ENCODE assay signal across 9 cellular contexts in the genomic region with DNA sequence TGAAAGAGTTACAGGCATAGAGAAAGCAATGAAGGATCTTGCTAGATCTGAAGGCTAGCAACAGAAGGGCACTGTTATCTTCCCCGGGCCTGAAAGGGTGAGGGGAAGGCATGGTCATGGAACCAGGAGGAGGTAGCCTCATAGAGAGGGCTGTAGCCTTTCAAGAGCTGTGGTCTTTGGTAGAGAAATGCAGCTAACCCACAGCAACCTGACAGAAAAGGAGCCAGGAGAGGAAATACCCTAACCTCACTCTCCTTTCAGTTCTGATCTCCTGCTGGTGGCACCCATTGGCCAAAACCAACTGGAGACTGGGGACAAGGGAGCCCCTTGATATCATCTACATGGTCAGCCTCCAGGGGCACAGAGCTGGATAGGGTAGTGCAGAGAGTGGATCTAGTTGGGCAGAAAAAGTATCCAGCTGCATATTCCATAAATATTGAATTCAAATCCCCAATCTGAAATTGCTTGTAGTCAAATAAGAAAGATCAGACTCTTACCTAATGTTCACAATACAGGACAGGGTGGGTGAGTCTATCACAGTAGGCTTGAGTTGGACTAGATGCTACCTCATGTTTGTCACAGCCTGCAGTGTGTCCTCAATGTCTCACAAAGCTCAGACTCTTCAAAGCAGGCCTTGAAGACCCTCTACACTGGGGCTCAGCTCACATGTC.
DNase-seq lines count a peak whose midpoint lies in the region; ATAC-seq lines count a peak whose summit lies in the region.
"Had no signal": no experiment of that assay in that cellular context is flagged by ENCODE, and none has a peak within 500 bp of the region (broad histone marks: within the 10 kb centered on the region; RNA-seq: fewer than 3 reads in every experiment).

No MANE protein-coding gene starts in this region.

- no peak overlapping the region for H2AK5ac ChIP-seq in mesendoderm (ENCODE audit: low read length)

- no peak overlapping the region for H2BK5ac ChIP-seq in mesendoderm (ENCODE audit: low read length)

- DNase-seq in memory B cell (ENCODE audit: low spot score in 2 of 2) (no peak), NCI-H1092 treated with DMSO at 0.1 percent for 48 hours (lab: John Stamatoyannopoulos, UW) (no peak), mesendoderm (no peak), iPS-NIHi11 (ENCODE audit: low spot score) (no peak)
- no peak for DNase-seq in effector memory CD4-positive, alpha-beta T cell

- no peak overlapping the region for H3K4me3 ChIP-seq in effector memory CD4-positive, alpha-beta T cell (ENCODE audit: insufficient read depth, low read depth, low read length, poor library complexity, severe bottlenecking)
- H3K4me3 ChIP-seq in mesendoderm (ENCODE audit: low read length), result no peak overlapping the region
- H3K4me3 ChIP-seq: skin epidermis had no signal

- no peak overlapping the region for H3K18ac ChIP-seq in mesendoderm (ENCODE audit: low read length)

- no peaks in the 10 kb centered on the region for H3K79me2 ChIP-seq in mesendoderm (ENCODE audit: control insufficient read depth, insufficient read depth, low read length)

- peak overlapping the region; percentile 53 for H3K27ac Mint-ChIP-seq in memory B cell

- H3K79me1 ChIP-seq in mesendoderm (ENCODE audit: low read length), result no peaks in the 10 kb centered on the region

- no peak overlapping the region for H3K4me2 ChIP-seq in mesendoderm (ENCODE audit: low read length)

- no peaks in the 10 kb centered on the region for H3K9me3 Mint-ChIP-seq in memory B cell

- ATAC-seq in GM18520 (IDR thresholded peaks at IDR 0.05; ENCODE audit: unreplicated experiment) (peak; percentile 52), GM21528 (IDR thresholded peaks at IDR 0.05; ENCODE audit: low FRiP score, unreplicated experiment) (peak; percentile 89), HG03521 (IDR thresholded peaks at IDR 0.05; ENCODE audit: unreplicated experiment) (peak; percentile 80), memory B cell (ENCODE audit: low read depth) (peak; percentile 36)

- no peak overlapping the region for H4K5ac ChIP-seq in mesendoderm (ENCODE audit: low read length)

- H2BK120ac ChIP-seq in mesendoderm (ENCODE audit: low read depth, low read length), result no peak overlapping the region

- H2BK15ac ChIP-seq in mesendoderm (replicated peaks; ENCODE audit: low read depth), result no peak overlapping the region

- peaks cover 34% of the 10 kb centered on the region for H3K4me1 Mint-ChIP-seq in memory B cell

- H3K9ac ChIP-seq in mesendoderm (ENCODE audit: low read length), result no peak overlapping the region

- no peaks in the 10 kb centered on the region for H3K27me3 ChIP-seq in effector memory CD4-positive, alpha-beta T cell (replicated peaks; ENCODE audit: control insufficient read depth, insufficient read depth, low read length, poor library complexity, severe bottlenecking)
- no peaks in the 10 kb centered on the region for H3K27me3 ChIP-seq in mesendoderm (ENCODE audit: insufficient read depth, low read length, poor library complexity)

- no peak overlapping the region for H4K8ac ChIP-seq in mesendoderm (ENCODE audit: low read depth, low read length)

- no peaks in the 10 kb centered on the region for H3K36me3 ChIP-seq in effector memory CD4-positive, alpha-beta T cell (ENCODE audit: control insufficient read depth, insufficient read depth, low read length)
- H3K36me3 ChIP-seq in mesendoderm (ENCODE audit: control insufficient read depth, insufficient read depth, low read length), result no peaks in the 10 kb centered on the region

- WGBS in mesendoderm (ENCODE audit: extremely low coverage, insufficient coverage, low lambda C conversion rate), result no CpG with 5 or more reads among the region's 1 CpG

- H3K4me3 Mint-ChIP-seq in memory B cell, result no peak overlapping the region

- no peak overlapping the region for H3K23ac ChIP-seq in mesendoderm (ENCODE audit: low read length)

- H3K9me3 ChIP-seq in effector memory CD4-positive, alpha-beta T cell (ENCODE audit: control insufficient read depth, low read length), result no peaks in the 10 kb centered on the region

- peaks cover 6% of the 10 kb centered on the region for H3K4me1 ChIP-seq in effector memory CD4-positive, alpha-beta T cell (ENCODE audit: control insufficient read depth, insufficient read depth, low read length, poor library complexity, severe bottlenecking)
- peaks cover 6% of the 10 kb centered on the region for H3K4me1 ChIP-seq in mesendoderm (ENCODE audit: control insufficient read depth, low read depth, low read length)

- no peak overlapping the region for H3K4ac ChIP-seq in mesendoderm (ENCODE audit: low read depth, low read length)

- H3K56ac ChIP-seq in mesendoderm (ENCODE audit: low read length), result no peak overlapping the region

- no peak overlapping the region for H3K27ac ChIP-seq in effector memory CD4-positive, alpha-beta T cell (ENCODE audit: insufficient read depth, low read length, poor library complexity, severe bottlenecking)
- H3K27ac ChIP-seq in mesendoderm (ENCODE audit: low read depth, low read length), result no peak overlapping the region

- H3K36me3 Mint-ChIP-seq in memory B cell, result peaks cover 2% of the 10 kb centered on the region

- H3K27me3 Mint-ChIP-seq in memory B cell, result no peaks in the 10 kb centered on the region

Comparison
In these comparisons a context has a peak if more than half of its experiments do, and no peak if none do; other contexts are left out.
1. ATAC-seq: peak in every context shown above with its lines; median percentile 89 in GM21528; 80 in HG03521; 52 in GM18520; 36 in memory B cell.